Comparison of ENCODE assay signal across 9 cellular contexts in genomic region chr1:208731976-208732821, GRCh38.
DNase-seq lines count a peak whose midpoint lies in the region; ATAC-seq and TF ChIP-seq lines count a peak whose summit lies in the region.
"Had no signal": no experiment of that assay in that cellular context is flagged by ENCODE, and none has a peak within 500 bp of the region (broad histone marks: within the 10 kb centered on the region; RNA-seq: fewer than 3 reads in every experiment).

No MANE protein-coding gene starts in this region.

- H3K4me1 ChIP-seq in fibroblast of lung (ENCODE audit: control insufficient read depth, extremely low read depth, insufficient read depth, low read length) = no peaks in the 10 kb centered on the region

- no peaks in the 10 kb centered on the region for H4K20me1 ChIP-seq in fibroblast of lung (ENCODE audit: control insufficient read depth, extremely low read depth, insufficient read depth, low read length)

- peak; percentile 22 for DNase-seq in DMS 273 (lab: John Stamatoyannopoulos, UW; ENCODE audit: unreplicated experiment)
- no peak for DNase-seq in DMS 273 treated with DMSO at 0.1 percent for 48 hours (lab: John Stamatoyannopoulos, UW)
- peak; percentile 98 for DNase-seq in NCI-H146 (lab: John Stamatoyannopoulos, UW)
- DNase-seq in fibroblast of lung (ENCODE audit: low read depth in 2 of 2) = peak in 1 of 2 donors; percentile 5
- no peak for DNase-seq in dedifferentiated amniotic fluid mesenchymal stem cell (ENCODE audit: extremely low spot score)
- DNase-seq in posterior cingulate gyrus = no peak
- DNase-seq in LoVo (ENCODE audit: low spot score) = no peak

- H3K36me3 ChIP-seq in fibroblast of lung (ENCODE audit: control insufficient read depth, insufficient read depth, low read length) = no peaks in the 10 kb centered on the region

- H3K9ac ChIP-seq in fibroblast of lung (ENCODE audit: insufficient read depth, low read length) = no peak overlapping the region

- H3K27me3 ChIP-seq in fibroblast of lung (ENCODE audit: control insufficient read depth, insufficient read depth, low read length) = no peaks in the 10 kb centered on the region

- H3K9me3 ChIP-seq in fibroblast of lung (ENCODE audit: control insufficient read depth, insufficient read depth, low read depth, low read length) = no peaks in the 10 kb centered on the region

- no peak overlapping the region for H3K27ac ChIP-seq in fibroblast of lung (ENCODE audit: insufficient read depth, low read length)
- H3K27ac ChIP-seq: 22Rv1 had no signal

- H3K4me3 ChIP-seq in fibroblast of lung (replicated peaks in 1 of 4; ENCODE audit: control extremely low read depth in 1 of 4, insufficient read depth in 1 of 4, low read depth in 3 of 4, low read length in 4 of 4) = no peak overlapping the region

- peak overlapping the region; percentile 17 for H3K4me2 ChIP-seq in fibroblast of lung (ENCODE audit: extremely low read depth, insufficient read depth, low read length)

- ATAC-seq in HG02588 (IDR thresholded peaks at IDR 0.05; ENCODE audit: unreplicated experiment) = peak; percentile 91

- H2AFZ ChIP-seq in fibroblast of lung (ENCODE audit: low read length) = no peak overlapping the region

- H3K79me2 ChIP-seq in fibroblast of lung (ENCODE audit: control insufficient read depth, insufficient read depth, low read length) = no peaks in the 10 kb centered on the region

- intact Hi-C loops in posterior cingulate gyrus (cut with DNase I) = no loop called here

- TF ChIP-seq CTCF in fibroblast of lung (conservative IDR thresholded peaks at IDR 0.05 in 1 of 2, IDR thresholded peaks at IDR 0.05 in 1 of 2; ENCODE audit: low read depth in 1 of 2, low read length in 2 of 2) = no peak

Comparison
In these comparisons a context has a peak if more than half of its experiments do, and no peak if none do; other contexts are left out.
1. DNase-seq: peak in DMS 273 (single experiment) and NCI-H146 (single experiment); none in DMS 273 treated with DMSO at 0.1 percent for 48 hours (single experiment), dedifferentiated amniotic fluid mesenchymal stem cell (single experiment), posterior cingulate gyrus (0 of 10) and LoVo (single experiment).